Comparison of ENCODE assay signal across 10 cellular contexts in the genomic region with DNA sequence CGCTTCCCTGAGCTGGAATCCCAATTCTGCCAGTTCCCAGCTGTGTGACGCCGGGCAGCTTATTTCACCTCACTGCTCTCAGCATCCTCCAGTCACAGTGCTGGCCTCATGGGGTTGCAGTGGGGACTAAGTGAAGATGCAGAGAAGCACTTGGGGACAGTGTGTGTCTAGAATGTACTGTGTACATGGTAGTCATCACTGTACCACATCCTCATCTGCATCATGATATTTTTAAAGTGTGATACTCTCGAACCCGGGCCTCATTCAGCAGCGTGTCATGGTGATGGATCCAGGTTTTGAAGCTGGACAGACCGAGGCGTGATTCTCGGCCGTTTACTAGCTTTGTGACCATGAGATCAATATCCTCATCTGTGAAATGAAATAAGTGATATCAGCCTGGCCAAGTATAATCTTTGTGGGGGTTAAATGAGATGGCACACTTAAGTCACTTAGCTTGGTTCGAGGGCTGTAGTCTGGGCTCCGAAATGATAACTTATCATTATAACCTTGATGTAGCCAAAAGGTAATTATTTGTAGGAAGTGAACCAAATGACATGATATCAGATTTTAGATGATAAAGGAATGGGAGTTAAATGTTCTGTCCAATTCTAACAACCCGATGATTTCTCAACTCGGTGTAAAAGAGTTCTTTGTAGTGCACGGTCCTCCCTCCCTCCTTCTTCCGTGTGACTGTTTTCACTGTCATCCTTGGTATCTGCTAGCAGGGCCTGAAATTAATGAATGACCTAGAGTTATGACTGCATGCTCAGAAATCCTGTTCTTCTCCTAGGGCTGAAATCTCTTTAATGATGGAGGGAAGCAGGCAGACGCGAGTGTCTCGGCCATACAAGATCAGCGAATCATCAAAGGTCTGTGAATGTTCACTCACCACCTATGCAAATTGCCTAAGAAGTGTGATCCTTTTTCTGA. TPM values are rescaled to one million over a fixed set of nuclear protein-coding genes. Genes with fewer than 3 reads are reported as not detected.
DNase-seq lines count a peak whose midpoint lies in the region; ATAC-seq and TF ChIP-seq lines count a peak whose summit lies in the region.
"Had no signal": no experiment of that assay in that cellular context is flagged by ENCODE, and none has a peak within 500 bp of the region (broad histone marks: within the 10 kb centered on the region; RNA-seq: fewer than 3 reads in every experiment).

No MANE protein-coding gene starts in this region.

- H3K4me3 Mint-ChIP-seq in activated T-cell treated with anti-CD3 and anti-CD28 coated beads, Interleukin-2, amount 50 U/mL, for 72 hours = peak overlapping the region; percentile 66 to 86
- peak overlapping the region; percentile 80 for H3K4me3 Mint-ChIP-seq in activated T-helper 17 cell treated with anti-CD3 and anti-CD28 coated beads, Interleukin-2, amount 50 U/mL, for 72 hours
- peak overlapping the region; percentile 58 for H3K4me3 Mint-ChIP-seq in stimulated activated memory B cell treated with anti-CD40 and anti-IgM and Interleukin-4, amounts not matched to agents 10 μg/mL and 1 μg/mL and 100 μg/mL, for 72 hours

- peak overlapping the region; percentile 75 for H3K27ac Mint-ChIP-seq in activated T-cell treated with anti-CD3 and anti-CD28 coated beads, Interleukin-2, amount 50 U/mL, for 72 hours
- no peak overlapping the region for H3K27ac Mint-ChIP-seq in activated T-helper 17 cell treated with anti-CD3 and anti-CD28 coated beads, Interleukin-2, amount 50 U/mL, for 72 hours
- H3K27ac Mint-ChIP-seq in stimulated activated memory B cell treated with anti-CD40 and anti-IgM and Interleukin-4, amounts not matched to agents 10 μg/mL and 1 μg/mL and 100 μg/mL, for 72 hours = peak overlapping the region; percentile 84

- TF ChIP-seq CTCF in fibroblast of the aortic adventitia (IDR thresholded peaks at IDR 0.05; ENCODE audit: insufficient read depth, low read length) = no peak

- peaks cover 9 to 10% of the 10 kb centered on the region in 2 donors for H3K36me3 Mint-ChIP-seq in activated T-cell treated with anti-CD3 and anti-CD28 coated beads, Interleukin-2, amount 50 U/mL, for 72 hours (ENCODE audit: insufficient read depth in 2 of 2)
- peaks cover 59% of the 10 kb centered on the region for H3K36me3 Mint-ChIP-seq in activated T-helper 17 cell treated with anti-CD3 and anti-CD28 coated beads, Interleukin-2, amount 50 U/mL, for 72 hours (ENCODE audit: low read depth)
- peaks cover 37% of the 10 kb centered on the region for H3K36me3 Mint-ChIP-seq in stimulated activated memory B cell treated with anti-CD40 and anti-IgM and Interleukin-4, amounts not matched to agents 10 μg/mL and 1 μg/mL and 100 μg/mL, for 72 hours

- no peaks in the 10 kb centered on the region for H3K9me3 Mint-ChIP-seq in activated T-cell treated with anti-CD3 and anti-CD28 coated beads, Interleukin-2, amount 50 U/mL, for 72 hours
- H3K9me3 Mint-ChIP-seq in activated T-helper 17 cell treated with anti-CD3 and anti-CD28 coated beads, Interleukin-2, amount 50 U/mL, for 72 hours = no peaks in the 10 kb centered on the region
- no peaks in the 10 kb centered on the region for H3K9me3 Mint-ChIP-seq in stimulated activated memory B cell treated with anti-CD40 and anti-IgM and Interleukin-4, amounts not matched to agents 10 μg/mL and 1 μg/mL and 100 μg/mL, for 72 hours

- ATAC-seq in activated T-cell treated with anti-CD3 and anti-CD28 coated beads, Interleukin-2, amount 50 U/mL, for 72 hours (replicated peaks in 1 of 2) = no peak
- ATAC-seq in activated T-helper 17 cell treated with anti-CD3 and anti-CD28 coated beads, Interleukin-2, amount 50 U/mL, for 72 hours (replicated peaks) = no peak
- ATAC-seq in stimulated activated memory B cell treated with anti-CD40 and anti-IgM and Interleukin-4, amounts not matched to agents 10 μg/mL and 1 μg/mL and 100 μg/mL, for 72 hours = no peak
- no peak for ATAC-seq in HG03378 (IDR thresholded peaks at IDR 0.05; ENCODE audit: unreplicated experiment)

- H3K4me1 Mint-ChIP-seq in activated T-cell treated with anti-CD3 and anti-CD28 coated beads, Interleukin-2, amount 50 U/mL, for 72 hours (ENCODE audit: low read depth) = peaks cover 42% of the 10 kb centered on the region
- peaks cover 36% of the 10 kb centered on the region for H3K4me1 Mint-ChIP-seq in activated T-helper 17 cell treated with anti-CD3 and anti-CD28 coated beads, Interleukin-2, amount 50 U/mL, for 72 hours
- H3K4me1 Mint-ChIP-seq in stimulated activated memory B cell treated with anti-CD40 and anti-IgM and Interleukin-4, amounts not matched to agents 10 μg/mL and 1 μg/mL and 100 μg/mL, for 72 hours = peaks cover 35% of the 10 kb centered on the region

- H3K4me3 ChIP-seq in fibroblast of the aortic adventitia (ENCODE audit: low read depth, low read length) = peak overlapping the region; percentile 13

- no peak for DNase-seq in activated T-cell treated with anti-CD3 and anti-CD28 coated beads, Interleukin-2, amount 50 U/mL, for 72 hours
- DNase-seq in activated T-cell treated with anti-CD3 and anti-CD28 coated beads, Interleukin-2, amount 50 U/mL, for 48 hours = no peak
- DNase-seq in fibroblast of the aortic adventitia (ENCODE audit: low read depth) (peak; percentile 60), DMS114 treated with DMSO at 0.1 percent for 48 hours (lab: John Stamatoyannopoulos, UW; ENCODE audit: unreplicated experiment) (no peak)
- no peak for DNase-seq in stimulated activated CD4-positive, alpha-beta T cell treated with anti-CD3 and anti-CD28 coated beads, Interleukin-4, amount 100 ng/mL, for 24 hours
- DNase-seq: COR-L47, NCI-H2107 had no signal

- peaks cover 6% of the 10 kb centered on the region for H3K27me3 Mint-ChIP-seq in activated T-cell treated with anti-CD3 and anti-CD28 coated beads, Interleukin-2, amount 50 U/mL, for 72 hours (ENCODE audit: low read depth)
- no peaks in the 10 kb centered on the region for H3K27me3 Mint-ChIP-seq in activated T-helper 17 cell treated with anti-CD3 and anti-CD28 coated beads, Interleukin-2, amount 50 U/mL, for 72 hours
- H3K27me3 Mint-ChIP-seq in stimulated activated memory B cell treated with anti-CD40 and anti-IgM and Interleukin-4, amounts not matched to agents 10 μg/mL and 1 μg/mL and 100 μg/mL, for 72 hours = no peaks in the 10 kb centered on the region

RNA-seq across cellular contexts. Expression of a gene that starts 2.0 kb away (rescaled TPM):
- 10 to 100 TPM; 64.2 to 69.5 TPM for total RNA-seq in activated T-cell treated with anti-CD3 and anti-CD28 coated beads, Interleukin-2, amount 50 U/mL, for 72 hours
- 10 to 100 TPM; 52.3 to 65.5 TPM for total RNA-seq in activated T-helper 17 cell treated with anti-CD3 and anti-CD28 coated beads, Interleukin-2, amount 50 U/mL, for 72 hours
- total RNA-seq in fibroblast of the aortic adventitia (ENCODE audit: low replicate concordance) = 33.8 and 50.5 TPM in 2 replicates

RNA-seq across cellular contexts. Expression of a gene that starts 32.4 kb away (rescaled TPM):
- total RNA-seq in activated T-cell treated with anti-CD3 and anti-CD28 coated beads, Interleukin-2, amount 50 U/mL, for 72 hours = 100 to 1,000 TPM; 353 to 529 TPM
- total RNA-seq in activated T-helper 17 cell treated with anti-CD3 and anti-CD28 coated beads, Interleukin-2, amount 50 U/mL, for 72 hours = 100 to 1,000 TPM; 250 to 505 TPM
- 63.0 and 134 TPM in 2 replicates for total RNA-seq in fibroblast of the aortic adventitia (ENCODE audit: low replicate concordance)

RNA-seq across cellular contexts. Expression of a gene that starts 49.5 kb away (rescaled TPM):
- 100 to 1,000 TPM; 103 to 117 TPM for total RNA-seq in activated T-cell treated with anti-CD3 and anti-CD28 coated beads, Interleukin-2, amount 50 U/mL, for 72 hours
- 100 to 1,000 TPM in 1 of 2 donors, 10 to 100 TPM in 1; 93.4 to 127 TPM for total RNA-seq in activated T-helper 17 cell treated with anti-CD3 and anti-CD28 coated beads, Interleukin-2, amount 50 U/mL, for 72 hours
- 61.7 and 93.2 TPM in 2 replicates for total RNA-seq in fibroblast of the aortic adventitia (ENCODE audit: low replicate concordance)
